30 cellular contexts compared by ENCODE assay signal in genomic region chr6:26113570-26113969, GRCh38.
"Had no signal": no experiment of that assay in that cellular context is flagged by ENCODE, and none has a peak within 500 bp of the region (broad histone marks: within the 10 kb centered on the region; RNA-seq: fewer than 3 reads in every experiment).

No MANE protein-coding gene starts in this region.

- DNase-seq: activated B cell treated with CpG ODN at 0.5 μM for 24 hours; activated CD4-positive, alpha-beta T cell treated with anti-CD3 and anti-CD28 coated beads for 48 hours; activated CD4-positive, alpha-beta T cell treated with anti-CD3 and anti-CD28 coated beads, Interleukin-2, amount 50 U/mL, for 1 hour; activated CD4-positive, alpha-beta T cell treated with anti-CD3 and anti-CD28 coated beads, Interleukin-2, amount 50 U/mL, for 48 hours; activated CD8-positive, alpha-beta memory T cell treated with anti-CD3 and anti-CD28 coated beads for 24 hours; activated CD8-positive, alpha-beta T cell treated with anti-CD3 and anti-CD28 coated beads for 36 hours; activated effector memory CD4-positive, alpha-beta T cell treated with Interleukin-2 at 50 U/mL for 16 hours; activated gamma-delta T cell treated with Interleukin-2 at 50 U/mL for 16 hours; activated naive CD4-positive, alpha-beta T cell treated with anti-CD3 and anti-CD28 coated beads, Interleukin-2, amount 50 U/mL, for 16 hours; activated naive CD4-positive, alpha-beta T cell treated with Interleukin-2 at 50 U/mL for 16 hours; activated T-cell treated with anti-CD3 and anti-CD28 coated beads, Interleukin-2, amount 50 U/mL, for 4 hours; amniotic stem cell; anterior cingulate cortex; brain microvascular endothelial cell; dorsolateral prefrontal cortex; effector memory CD4-positive, alpha-beta T cell; endodermal cell; foreskin fibroblast; head of caudate nucleus; T-helper 2 cell; WERI-Rb-1 had no signal

- H3K4me1 Mint-ChIP-seq: activated B cell treated with CpG ODN at 0.5 μM for 24 hours; activated T-helper 17 cell treated with anti-CD3 and anti-CD28 coated beads, Interleukin-2, amount 50 U/mL, for 72 hours; central memory CD8-positive, alpha-beta T cell; endodermal cell had no signal

- H3K27ac Mint-ChIP-seq: activated B cell treated with CpG ODN at 0.5 μM for 24 hours; activated CD8-positive, alpha-beta T cell treated with anti-CD3 and anti-CD28 coated beads for 36 hours; activated naive CD8-positive, alpha-beta T cell; activated T-helper 17 cell treated with anti-CD3 and anti-CD28 coated beads, Interleukin-2, amount 50 U/mL, for 72 hours; dendritic cell treated with granulocyte-macrophage colony-stimulating factor and Interleukin-4, amounts not matched to agents 40 ng/mL and 50 ng/mL, for 4 days; endodermal cell had no signal

- H3K36me3 Mint-ChIP-seq: activated naive CD8-positive, alpha-beta T cell had no signal

- FAIRE-seq: astrocyte, bronchial epithelial cell had no signal

- H3K4me3 Mint-ChIP-seq: activated B cell treated with CpG ODN at 0.5 μM for 24 hours; activated CD8-positive, alpha-beta T cell treated with anti-CD3 and anti-CD28 coated beads for 36 hours; activated naive CD8-positive, alpha-beta T cell; activated T-cell treated with anti-CD3 and anti-CD28 coated beads, Interleukin-2, amount 50 U/mL, for 4 hours; activated T-helper 17 cell treated with anti-CD3 and anti-CD28 coated beads, Interleukin-2, amount 50 U/mL, for 72 hours; central memory CD8-positive, alpha-beta T cell; dendritic cell treated with granulocyte-macrophage colony-stimulating factor and Interleukin-4, amounts not matched to agents 40 ng/mL and 50 ng/mL, for 4 days; endodermal cell had no signal

- ATAC-seq: activated CD4-positive, CD25-positive, alpha-beta regulatory T cell treated with anti-CD3 and anti-CD28 coated beads, Interleukin-2, amount 50 U/mL, for 24 hours; activated CD8-positive, alpha-beta T cell treated with anti-CD3 and anti-CD28 coated beads for 36 hours; activated T-cell treated with anti-CD3 and anti-CD28 coated beads, Interleukin-2, amount 50 U/mL, for 4 hours; activated T-helper 17 cell treated with anti-CD3 and anti-CD28 coated beads, Interleukin-2, amount 50 U/mL, for 72 hours; esophagus mucosa had no signal

- H3K9me3 Mint-ChIP-seq: activated B cell treated with CpG ODN at 0.5 μM for 24 hours; activated CD8-positive, alpha-beta T cell treated with anti-CD3 and anti-CD28 coated beads for 36 hours; activated T-cell treated with anti-CD3 and anti-CD28 coated beads, Interleukin-2, amount 50 U/mL, for 4 hours; activated T-helper 17 cell treated with anti-CD3 and anti-CD28 coated beads, Interleukin-2, amount 50 U/mL, for 72 hours; central memory CD8-positive, alpha-beta T cell; dendritic cell treated with granulocyte-macrophage colony-stimulating factor and Interleukin-4, amounts not matched to agents 40 ng/mL and 50 ng/mL, for 4 days; endodermal cell had no signal

- H3K27ac ChIP-seq: brain microvascular endothelial cell, coronary artery, dorsolateral prefrontal cortex, WERI-Rb-1 had no signal

- H3K4me3 ChIP-seq: coronary artery, dorsolateral prefrontal cortex had no signal

- H3K36me3 ChIP-seq: brain microvascular endothelial cell, WERI-Rb-1 had no signal

- H3K27me3 ChIP-seq: brain microvascular endothelial cell, dorsolateral prefrontal cortex had no signal

- H3K27me3 Mint-ChIP-seq: activated B cell treated with CpG ODN at 0.5 μM for 24 hours; activated naive CD8-positive, alpha-beta T cell; activated T-helper 17 cell treated with anti-CD3 and anti-CD28 coated beads, Interleukin-2, amount 50 U/mL, for 72 hours; central memory CD8-positive, alpha-beta T cell; dendritic cell treated with granulocyte-macrophage colony-stimulating factor and Interleukin-4, amounts not matched to agents 40 ng/mL and 50 ng/mL, for 4 days had no signal
